ENCODE assay signal across 10 cellular contexts in the genomic region with DNA sequence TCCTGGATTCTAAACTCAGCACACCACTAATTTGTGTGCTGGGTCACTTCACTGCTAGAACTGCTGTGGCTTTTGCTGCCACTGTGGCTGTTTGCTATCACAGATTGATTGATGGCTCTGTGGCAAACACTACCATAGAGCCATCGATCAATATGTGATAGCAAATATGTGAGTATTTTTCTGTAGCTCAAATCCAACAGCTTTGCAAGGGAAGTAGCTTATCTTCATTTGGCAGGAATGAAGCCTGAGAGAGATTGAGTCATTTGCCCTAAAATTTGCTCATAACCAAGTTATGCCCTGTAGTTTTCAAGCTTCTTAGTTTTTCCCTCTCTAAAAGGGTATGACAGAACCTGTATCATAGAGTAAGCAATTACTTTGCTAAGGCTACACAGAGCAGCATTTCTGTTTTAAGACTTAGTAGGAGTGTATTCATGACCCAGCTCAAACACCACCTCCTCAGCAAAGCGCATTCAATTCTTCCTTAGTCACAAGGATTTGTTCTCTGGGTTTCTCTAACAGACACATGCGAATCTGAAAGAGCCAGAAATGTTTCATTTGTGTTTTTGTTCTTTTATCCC. TPM values are rescaled to one million over a fixed set of nuclear protein-coding genes. Genes with fewer than 3 reads are reported as not detected.
A peak's percentile ranks its signal among the peaks of the same experiment; 100 is the strongest.
DNase-seq lines count a peak whose midpoint lies in the region; ATAC-seq, FAIRE-seq and TF ChIP-seq lines count a peak whose summit lies in the region.
"Had no signal": no experiment of that assay in that cellular context is flagged by ENCODE, and none has a peak within 500 bp of the region (broad histone marks: within the 10 kb centered on the region; RNA-seq: fewer than 3 reads in every experiment).

No MANE protein-coding gene starts in this region.

- TF ChIP-seq POLR2A in H54 (IDR thresholded peaks at IDR 0.05; ENCODE audit: low read depth, low read length): no peak

- FAIRE-seq in H54 (lab: Jason Lieb, UNC) (peak; percentile 99), frontal cortex (lab: Jason Lieb, UNC) (no peak)

- H3K36me3 ChIP-seq in skeletal muscle satellite cell (ENCODE audit: insufficient read depth, low read length): peaks cover 9% of the 10 kb centered on the region

- peak overlapping the region; percentile 58 for H3K9ac ChIP-seq in skeletal muscle satellite cell (ENCODE audit: low read depth, low read length)

- ATAC-seq in SK-N-SH treated with all-trans-retinoic acid at 6 μM for 48 hours (peak; percentile 93), HG02870 (IDR thresholded peaks at IDR 0.05; ENCODE audit: unreplicated experiment) (no peak), HG03457 (IDR thresholded peaks at IDR 0.05; ENCODE audit: unreplicated experiment) (no peak)
- ATAC-seq: activated T-cell treated with anti-CD3 and anti-CD28 coated beads, Interleukin-2, amount 50 U/mL, for 4 hours had no signal

- DNase-seq in H54 (ENCODE audit: insufficient read length, low spot score) (peak; percentile 33), fibroblast of pulmonary artery (ENCODE audit: low read depth) (peak; percentile 88), NCI-H128 (lab: John Stamatoyannopoulos, UW; ENCODE audit: unreplicated experiment) (no peak), frontal cortex (ENCODE audit: low spot score in 2 of 2) (no peak)
- DNase-seq: activated T-cell treated with anti-CD3 and anti-CD28 coated beads, Interleukin-2, amount 50 U/mL, for 4 hours; NCI-H510A treated with DMSO at 0.1 percent for 48 hours had no signal

- H3K9me3 ChIP-seq in skeletal muscle satellite cell (replicated peaks; ENCODE audit: low read length): no peaks in the 10 kb centered on the region

- H3K27me3 ChIP-seq in skeletal muscle satellite cell (ENCODE audit: control insufficient read depth, insufficient read depth, low read length): no peaks in the 10 kb centered on the region

- H3K4me2 ChIP-seq in skeletal muscle satellite cell (ENCODE audit: low read length): peak overlapping the region; percentile 73

- H3K4me3 ChIP-seq in fibroblast of pulmonary artery (replicated peaks; ENCODE audit: low read depth, low read length) (peak overlapping the region; percentile 35), skeletal muscle satellite cell (ENCODE audit: low read length) (peak overlapping the region; percentile 49)

- H3K4me1 ChIP-seq in skeletal muscle satellite cell (ENCODE audit: control insufficient read depth, insufficient read depth, low read length): peaks cover 56% of the 10 kb centered on the region

- TF ChIP-seq CTCF in fibroblast of pulmonary artery (IDR thresholded peaks at IDR 0.05; ENCODE audit: low read length, missing control alignments): no peak

TF ChIP-seq in SK-N-SH treated with all-trans-retinoic acid at 6 μM for 48 hours, 23 proteins besides CTCF, POLR2A, EP300 and RAD21:
- TF ChIP-seq ZNF565 (CRISPR knock-in tag; conservative IDR thresholded peaks at IDR 0.05; ENCODE audit: low read depth) (no peak), PATZ1 (CRISPR knock-in tag; IDR thresholded peaks at IDR 0.05; ENCODE audit: borderline replicate concordance) (no peak), ISL1 (CRISPR knock-in tag; IDR thresholded peaks at IDR 0.05) (peak; percentile 64)
- TF ChIP-seq, protein P1, sequence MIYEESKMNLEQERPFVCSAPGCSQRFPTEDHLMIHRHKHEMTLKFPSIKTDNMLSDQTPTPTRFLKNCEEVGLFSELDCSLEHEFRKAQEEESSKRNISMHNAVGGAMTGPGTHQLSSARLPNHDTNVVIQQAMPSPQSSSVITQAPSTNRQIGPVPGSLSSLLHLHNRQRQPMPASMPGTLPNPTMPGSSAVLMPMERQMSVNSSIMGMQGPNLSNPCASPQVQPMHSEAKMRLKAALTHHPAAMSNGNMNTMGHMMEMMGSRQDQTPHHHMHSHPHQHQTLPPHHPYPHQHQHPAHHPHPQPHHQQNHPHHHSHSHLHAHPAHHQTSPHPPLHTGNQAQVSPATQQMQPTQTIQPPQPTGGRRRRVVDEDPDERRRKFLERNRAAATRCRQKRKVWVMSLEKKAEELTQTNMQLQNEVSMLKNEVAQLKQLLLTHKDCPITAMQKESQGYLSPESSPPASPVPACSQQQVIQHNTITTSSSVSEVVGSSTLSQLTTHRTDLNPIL (CRISPR knock-in tag; IDR thresholded peaks at IDR 0.05; ENCODE audit: low read depth): no peak
- TF ChIP-seq, protein P2, sequence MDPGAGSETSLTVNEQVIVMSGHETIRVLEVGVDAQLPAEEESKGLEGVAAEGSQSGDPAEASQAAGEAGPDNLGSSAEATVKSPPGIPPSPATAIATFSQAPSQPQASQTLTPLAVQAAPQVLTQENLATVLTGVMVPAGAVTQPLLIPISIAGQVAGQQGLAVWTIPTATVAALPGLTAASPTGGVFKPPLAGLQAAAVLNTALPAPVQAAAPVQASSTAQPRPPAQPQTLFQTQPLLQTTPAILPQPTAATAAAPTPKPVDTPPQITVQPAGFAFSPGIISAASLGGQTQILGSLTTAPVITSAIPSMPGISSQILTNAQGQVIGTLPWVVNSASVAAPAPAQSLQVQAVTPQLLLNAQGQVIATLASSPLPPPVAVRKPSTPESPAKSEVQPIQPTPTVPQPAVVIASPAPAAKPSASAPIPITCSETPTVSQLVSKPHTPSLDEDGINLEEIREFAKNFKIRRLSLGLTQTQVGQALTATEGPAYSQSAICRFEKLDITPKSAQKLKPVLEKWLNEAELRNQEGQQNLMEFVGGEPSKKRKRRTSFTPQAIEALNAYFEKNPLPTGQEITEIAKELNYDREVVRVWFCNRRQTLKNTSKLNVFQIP (CRISPR knock-in tag; IDR thresholded peaks at IDR 0.05; ENCODE audit: borderline replicate concordance, low read depth): no peak

RNA-seq across cellular contexts. Expression of gene MINPP1, which starts 43.1 kb away (rescaled TPM):
- total RNA-seq in skeletal muscle satellite cell (2012; rRNA removed): 28.6 and 30.4 TPM in 2 replicates
- total RNA-seq in frontal cortex: 27.3 TPM

Comparison
In these comparisons a context has a peak if more than half of its experiments do, and no peak if none do; other contexts are left out.
1. DNase-seq: peak in H54 (single experiment) and fibroblast of pulmonary artery (single experiment); none in NCI-H128 (single experiment) and frontal cortex (0 of 2).